12 cellular contexts compared by ENCODE assay signal in genomic region chr1:192852001-192852400, GRCh38.
"Had no signal": no experiment of that assay in that cellular context is flagged by ENCODE, and none has a peak within 500 bp of the region (broad histone marks: within the 10 kb centered on the region; RNA-seq: fewer than 3 reads in every experiment).

No MANE protein-coding gene starts in this region.

- ATAC-seq: body of pancreas; stimulated activated effector memory CD8-positive, alpha-beta T cell treated with anti-CD3 and anti-CD28 coated beads, Interleukin-12 subunit alpha, Interleukin-12 subunit beta, amount 100 ng/mL, for 72 hours; WTC11 had no signal

- H3K9me3 ChIP-seq: body of pancreas, ovary, thyroid gland had no signal

- H3K9me3 Mint-ChIP-seq: activated CD4-positive, alpha-beta memory T cell treated with anti-CD3 and anti-CD28 coated beads, Interleukin-2, amount 10 ng/mL, durations not matched to agents 7 days and 5 days; activated T-cell treated with anti-CD3 and anti-CD28 coated beads, Interleukin-2, amount 50 U/mL, for 24 hours; stimulated activated effector memory CD8-positive, alpha-beta T cell treated with anti-CD3 and anti-CD28 coated beads, Interleukin-12 subunit alpha, Interleukin-12 subunit beta, amount 100 ng/mL, for 72 hours; WTC11 had no signal

- H3K27ac ChIP-seq: body of pancreas, ovary, thyroid gland had no signal

- H3K4me3 ChIP-seq: body of pancreas, ovary, thyroid gland had no signal

- DNase-seq: activated CD4-positive, alpha-beta memory T cell treated with anti-CD3 and anti-CD28 coated beads, Interleukin-2, amount 10 ng/mL, durations not matched to agents 7 days and 5 days; activated CD4-positive, alpha-beta T cell treated with anti-CD3 and anti-CD28 coated beads for 4 hours; activated gamma-delta T cell treated with Interleukin-2 at 50 U/mL for 16 hours; activated T-cell treated with anti-CD3 and anti-CD28 coated beads, Interleukin-2, amount 50 U/mL, for 24 hours; amygdala; body of pancreas; erythroblast; ovary; thyroid gland had no signal

- H3K36me3 Mint-ChIP-seq: activated naive CD8-positive, alpha-beta T cell; stimulated activated effector memory CD8-positive, alpha-beta T cell treated with anti-CD3 and anti-CD28 coated beads, Interleukin-12 subunit alpha, Interleukin-12 subunit beta, amount 100 ng/mL, for 72 hours; WTC11 had no signal

- H3K4me1 Mint-ChIP-seq: activated CD4-positive, alpha-beta memory T cell treated with anti-CD3 and anti-CD28 coated beads, Interleukin-2, amount 10 ng/mL, durations not matched to agents 7 days and 5 days; stimulated activated effector memory CD8-positive, alpha-beta T cell treated with anti-CD3 and anti-CD28 coated beads, Interleukin-12 subunit alpha, Interleukin-12 subunit beta, amount 100 ng/mL, for 72 hours had no signal

- H3K36me3 ChIP-seq: ovary, thyroid gland had no signal

- H3K27me3 ChIP-seq: body of pancreas, ovary, thyroid gland had no signal

- H3K4me3 Mint-ChIP-seq: activated CD4-positive, alpha-beta memory T cell treated with anti-CD3 and anti-CD28 coated beads, Interleukin-2, amount 10 ng/mL, durations not matched to agents 7 days and 5 days; activated naive CD8-positive, alpha-beta T cell; activated T-cell treated with anti-CD3 and anti-CD28 coated beads, Interleukin-2, amount 50 U/mL, for 24 hours; stimulated activated effector memory CD8-positive, alpha-beta T cell treated with anti-CD3 and anti-CD28 coated beads, Interleukin-12 subunit alpha, Interleukin-12 subunit beta, amount 100 ng/mL, for 72 hours; WTC11 had no signal

- H3K4me1 ChIP-seq: body of pancreas, thyroid gland had no signal

- H3K27ac Mint-ChIP-seq: activated CD4-positive, alpha-beta memory T cell treated with anti-CD3 and anti-CD28 coated beads, Interleukin-2, amount 10 ng/mL, durations not matched to agents 7 days and 5 days; activated naive CD8-positive, alpha-beta T cell; activated T-cell treated with anti-CD3 and anti-CD28 coated beads, Interleukin-2, amount 50 U/mL, for 24 hours; stimulated activated effector memory CD8-positive, alpha-beta T cell treated with anti-CD3 and anti-CD28 coated beads, Interleukin-12 subunit alpha, Interleukin-12 subunit beta, amount 100 ng/mL, for 72 hours; WTC11 had no signal
